8 cellular contexts compared by ENCODE assay signal in genomic region chr12:71662861-71663560, GRCh38. TPM values are rescaled to one million over a fixed set of nuclear protein-coding genes. Genes with fewer than 3 reads are reported as not detected.
A peak's percentile ranks its signal among the peaks of the same experiment; 100 is the strongest.
DNase-seq lines count a peak whose midpoint lies in the region; FAIRE-seq and TF ChIP-seq lines count a peak whose summit lies in the region.

No MANE protein-coding gene starts in this region.

- intact Hi-C loops in MCF 10A (cut with micrococcal nuclease), result loop anchor here (2.0 to 10.0 kb wide), 3 partner anchors 48 to 182 kb away; partner anchors contain the start of gene RAB21

- H3K4me1 Mint-ChIP-seq in MCF 10A (ENCODE audit: insufficient read depth, unreplicated experiment), result peaks cover 34% of the 10 kb centered on the region

- H3K4me3 Mint-ChIP-seq in MCF 10A (ENCODE audit: unreplicated experiment), result peak overlapping the region; percentile 100

- BruUV-seq in MCF 10A (replicated peaks; lab: Mats Ljungman, UMichigan), result TSS peak; percentile 65

- POLR2A ChIA-PET in MCF 10A (lab: Yijun Ruan, JAX), result interaction anchor here (0.8 to 10.5 kb wide), 26 partner anchors 8 to 279 kb away, joined by 3 to 258 read pairs (median 9); partner anchors contain the start of genes RAB21, TBC1D15 and TMEM19

- H3K27ac ChIP-seq in VCaP, result peak overlapping the region; percentile 96

- CTCF ChIA-PET in MCF 10A (lab: Yijun Ruan, JAX), result interaction anchor here (0.8 to 6.6 kb wide), 10 partner anchors 8 to 92 kb away, joined by 3 to 76 read pairs (median 4); partner anchors contain the start of genes RAB21 and TMEM19

- no peaks in the 10 kb centered on the region for H3K9me3 Mint-ChIP-seq in MCF 10A (ENCODE audit: unreplicated experiment)

- peak overlapping the region; percentile 100 for H3K27ac Mint-ChIP-seq in MCF 10A (ENCODE audit: low read depth, unreplicated experiment)

- no peak for TF ChIP-seq CTCF in VCaP (conservative IDR thresholded peaks at IDR 0.05)
- TF ChIP-seq CTCF in MCF 10A (IDR thresholded peaks at IDR 0.05; ENCODE audit: unreplicated experiment), result no peak
- no peak for TF ChIP-seq CTCF in D721Med (IDR thresholded peaks at IDR 0.05; ENCODE audit: insufficient read depth, missing control alignments)

- peaks cover 26% of the 10 kb centered on the region for H3K36me3 Mint-ChIP-seq in MCF 10A (ENCODE audit: insufficient read depth, unreplicated experiment)

- no peaks in the 10 kb centered on the region for H3K27me3 Mint-ChIP-seq in MCF 10A (ENCODE audit: insufficient read depth, unreplicated experiment)

- FAIRE-seq in D721Med (lab: Jason Lieb, UNC), result no peak

- DNase-seq in GM03348 (ENCODE audit: low spot score) (peak; percentile 53), GOT3 (lab: John Stamatoyannopoulos, UW) (peak; percentile 98), Kasumi-1 (lab: John Stamatoyannopoulos, UW) (peak; percentile 63), MCF 10A (ENCODE audit: unreplicated experiment) (peak; percentile 73), iris pigment epithelial cell (ENCODE audit: low read depth) (peak; percentile 59), D721Med (ENCODE audit: insufficient read length, low spot score) (no peak)
- peak; percentile 63 for DNase-seq in stimulated activated CD4-positive, alpha-beta T cell treated with anti-CD3 and anti-CD28 coated beads, Interleukin-12 subunit alpha, Interleukin-12 subunit beta, amount 100 ng/mL, for 4 hours

RNA-seq across cellular contexts. Expression of gene ZFC3H1, which starts 0.6 kb away (rescaled TPM):
- total RNA-seq in MCF 10A (2022), result 55.3 and 55.8 TPM in 2 replicates

RNA-seq across cellular contexts. Expression of gene THAP2, which starts 1.1 kb away (rescaled TPM):
- 12.6 and 13.0 TPM in 2 replicates for total RNA-seq in MCF 10A (2022)

RNA-seq across cellular contexts. Expression of gene TMEM19, which starts 22.9 kb away (rescaled TPM):
- 7.2 and 7.3 TPM in 2 replicates for total RNA-seq in MCF 10A (2022)
